In the genomic region with DNA sequence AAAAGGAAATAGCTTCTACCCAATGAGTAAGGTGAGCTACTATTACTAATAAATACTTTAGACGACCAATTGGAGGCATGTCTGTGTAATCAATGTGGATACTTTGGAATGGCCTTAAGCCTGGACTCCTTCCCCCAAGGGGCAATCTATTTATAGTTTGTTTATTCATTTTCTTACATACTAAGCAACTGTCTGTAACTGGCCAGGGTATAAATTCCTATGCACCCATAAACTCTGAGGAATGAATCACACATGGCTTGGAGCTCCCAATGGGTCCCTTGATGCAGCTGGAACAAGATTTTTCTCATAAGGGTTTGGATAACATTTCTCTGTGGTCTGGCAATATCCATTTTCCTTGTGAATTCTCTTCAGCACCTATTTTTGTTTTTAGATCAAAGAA, we compare ENCODE assay signal across 24 cellular contexts.
"Had no signal": no experiment of that assay in that cellular context is flagged by ENCODE, and none has a peak within 500 bp of the region (broad histone marks: within the 10 kb centered on the region; RNA-seq: fewer than 3 reads in every experiment).

No MANE protein-coding gene starts in this region.

- DNase-seq: Kasumi-1, MV-4-11, NCI-H1092, NCI-H1105 treated with DMSO at 0.1 percent for 48 hours, NCI-H1417 treated with DMSO at 0.1 percent for 48 hours, NCI-H187, NCI-H2029, NCI-H2081 treated with DMSO at 0.1 percent for 48 hours, NCI-H2171, NCI-H226, NCI-H446, NCI-H510A, NCI-H524 treated with DMSO at 0.1 percent for 48 hours, NCI-H69, NCI-H774, SHP77, SK-N-SH, SW 1271 had no signal

- H3K27ac ChIP-seq: HL-60, KMS-11, RWPE1 had no signal

- H3K9ac ChIP-seq: KMS-11, SK-N-SH had no signal

- H3K4me2 ChIP-seq: KMS-11, SK-N-SH had no signal

- H3K4me3 ChIP-seq: K562 had no signal

- H3K9me3 ChIP-seq: SK-N-SH had no signal

- H3K27ac Mint-ChIP-seq: IgD-negative memory B cell had no signal

- H3K27me3 Mint-ChIP-seq: IgD-negative memory B cell had no signal

- H3K4me1 Mint-ChIP-seq: IgD-negative memory B cell had no signal

- ATAC-seq: K562, Panc1 had no signal

- H3K4me3 Mint-ChIP-seq: IgD-negative memory B cell had no signal
